In the genomic region with DNA sequence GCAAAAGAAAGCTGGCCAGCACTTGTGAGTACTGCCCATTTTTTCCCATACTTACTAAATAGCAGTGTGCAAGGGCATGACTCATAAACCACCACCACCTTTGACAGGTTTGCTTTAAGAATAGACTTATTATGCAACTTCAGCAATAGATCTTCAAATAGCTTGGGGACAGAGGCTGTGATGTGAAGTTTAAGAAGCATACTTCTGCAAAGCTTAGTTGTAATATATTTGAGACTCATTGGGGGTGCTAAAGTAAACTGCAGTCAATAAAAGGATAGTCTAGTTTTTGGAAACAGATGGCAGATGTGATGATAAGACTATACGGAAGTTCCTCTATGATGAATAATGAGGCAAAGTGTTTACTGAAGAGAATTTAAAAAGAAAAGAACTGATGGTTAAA, we compare ENCODE assay signal across 17 cellular contexts.
A peak's percentile ranks its signal among the peaks of the same experiment; 100 is the strongest.
DNase-seq lines count a peak whose midpoint lies in the region; ATAC-seq and TF ChIP-seq lines count a peak whose summit lies in the region.
"Had no signal": no experiment of that assay in that cellular context is flagged by ENCODE, and none has a peak within 500 bp of the region (broad histone marks: within the 10 kb centered on the region; RNA-seq: fewer than 3 reads in every experiment).

No MANE protein-coding gene starts in this region.

- no peak for TF ChIP-seq CTCF in MCF 10A (IDR thresholded peaks at IDR 0.05; ENCODE audit: unreplicated experiment)
- TF ChIP-seq CTCF in breast epithelium (IDR thresholded peaks at IDR 0.05): no peak
- no peak for TF ChIP-seq CTCF in RWPE1 (conservative IDR thresholded peaks at IDR 0.05; ENCODE audit: low read depth)
- no peak for TF ChIP-seq CTCF in epithelial cell of esophagus (IDR thresholded peaks at IDR 0.05; ENCODE audit: insufficient read depth, low read depth, low read length, missing control alignments)

- no peaks in the 10 kb centered on the region for H3K36me3 Mint-ChIP-seq in MCF 10A (ENCODE audit: insufficient read depth, unreplicated experiment)

- H3K9me3 Mint-ChIP-seq in MCF 10A (ENCODE audit: unreplicated experiment): no peaks in the 10 kb centered on the region

- intact Hi-C loops in MCF 10A (cut with micrococcal nuclease): loop anchor here (5.0 kb wide), 1 partner anchor 431 kb away; no protein-coding TSS in a partner anchor
- intact Hi-C loops in breast epithelium (cut with DNase I; ENCODE audit: low total_unique reads): no loop called here

- no peaks in the 10 kb centered on the region for H3K27me3 Mint-ChIP-seq in MCF 10A (ENCODE audit: insufficient read depth, unreplicated experiment)

- no peaks in the 10 kb centered on the region for H3K27me3 ChIP-seq in breast epithelium
- H3K27me3 ChIP-seq: brain microvascular endothelial cell, right lobe of liver had no signal

- H3K36me3 ChIP-seq in breast epithelium: no peaks in the 10 kb centered on the region
- H3K36me3 ChIP-seq: brain microvascular endothelial cell, right lobe of liver, thoracic aorta had no signal

- POLR2A ChIA-PET in MCF 10A (lab: Yijun Ruan, JAX) (interaction anchor here (0.8 to 1.6 kb wide), 4 partner anchors 11 to 358 kb away, joined by 3 to 6 read pairs (median 4); a partner anchor contains a TSS), RWPE1 (lab: Yijun Ruan, JAX; ENCODE audit: low non-redundant PET) (no interaction called here)

- CTCF ChIA-PET in MCF 10A (lab: Yijun Ruan, JAX): interaction anchor here (0.6 to 4.7 kb wide), 6 partner anchors 13 to 433 kb away, joined by 3 to 35 read pairs (median 4); no protein-coding TSS in a partner anchor
- CTCF ChIA-PET in RWPE1 (lab: Yijun Ruan, JAX): no interaction called here

- no peak overlapping the region for H3K27ac ChIP-seq in breast epithelium
- no peak overlapping the region for H3K27ac ChIP-seq in RWPE1
- H3K27ac ChIP-seq: brain microvascular endothelial cell, right lobe of liver, thoracic aorta had no signal

- H3K27ac Mint-ChIP-seq in MCF 10A (ENCODE audit: low read depth, unreplicated experiment): no peak overlapping the region
- H3K27ac Mint-ChIP-seq: activated T-helper 2 cell treated with anti-CD3 and anti-CD28 coated beads, Interferon-gamma antibody, Interleukin-2, Interleukin-4, amounts not matched to agents 10 μg/mL and 5 μg/mL and 100 μg/mL, durations not matched to agents 14 hours and 24 hours and 36 hours had no signal

- peaks cover 0 to 5% of the 10 kb centered on the region in 2 donors for H3K9me3 ChIP-seq in breast epithelium
- H3K9me3 ChIP-seq: right lobe of liver, thoracic aorta had no signal

- H3K4me3 Mint-ChIP-seq in MCF 10A (ENCODE audit: unreplicated experiment): no peak overlapping the region

- ATAC-seq in HG02571 (IDR thresholded peaks at IDR 0.05; ENCODE audit: unreplicated experiment): no peak

- H3K4me3 ChIP-seq in breast epithelium (no peak overlapping the region), epithelial cell of esophagus (ENCODE audit: low read length) (no peak overlapping the region)
- H3K4me3 ChIP-seq: right lobe of liver, thoracic aorta had no signal

- no TSS peak for BruUV-seq in MCF 10A (replicated peaks; lab: Mats Ljungman, UMichigan)

- DNase-seq in MCF 10A (ENCODE audit: unreplicated experiment): peak; percentile 90
- DNase-seq in breast epithelium (ENCODE audit: low spot score in 2 of 2): no peak
- peak; percentile 53 for DNase-seq in RWPE1 (ENCODE audit: low spot score)
- peak; percentile 91 for DNase-seq in epithelial cell of esophagus (ENCODE audit: low read depth)
- no peak for DNase-seq in DMS79 (lab: John Stamatoyannopoulos, UW)
- no peak for DNase-seq in SHP77 treated with DMSO at 0.1 percent for 48 hours (lab: John Stamatoyannopoulos, UW)
- DNase-seq in NCI-H187 treated with DMSO at 0.1 percent for 48 hours (lab: John Stamatoyannopoulos, UW): no peak
- DNase-seq: activated CD4-positive, alpha-beta T cell treated with anti-CD3 and anti-CD28 coated beads for 1 hour; brain microvascular endothelial cell; erythroblast; H7; NCI-H345; right lobe of liver; SHP77 had no signal

- TF ChIP-seq POLR2A in breast epithelium (IDR thresholded peaks at IDR 0.05): no peak

- no peaks in the 10 kb centered on the region for H3K4me1 ChIP-seq in breast epithelium
- H3K4me1 ChIP-seq: right lobe of liver had no signal

- H3K4me1 Mint-ChIP-seq in MCF 10A (ENCODE audit: insufficient read depth, unreplicated experiment): peaks cover 7% of the 10 kb centered on the region

Comparison
In these comparisons a context has a peak if more than half of its experiments do, and no peak if none do; other contexts are left out.
1. DNase-seq: peak in MCF 10A (single experiment), RWPE1 (single experiment) and epithelial cell of esophagus (single experiment); none in breast epithelium (0 of 2), DMS79 (single experiment), SHP77 treated with DMSO at 0.1 percent for 48 hours (single experiment) and NCI-H187 treated with DMSO at 0.1 percent for 48 hours (single experiment).